Comparison of ENCODE assay signal across 8 cellular contexts in genomic region chr1:156106624-156107488, GRCh38. TPM values are rescaled to one million over a fixed set of nuclear protein-coding genes. Genes with fewer than 3 reads are reported as not detected.
A peak's percentile ranks its signal among the peaks of the same experiment; 100 is the strongest.
DNase-seq lines count a peak whose midpoint lies in the region; ATAC-seq lines count a peak whose summit lies in the region.

No MANE protein-coding gene starts in this region.

- no peaks in the 10 kb centered on the region for H3K9me3 Mint-ChIP-seq in activated naive CD8-positive, alpha-beta T cell treated with anti-CD3 and anti-CD28 coated beads, Interleukin-2, amount 10 ng/mL, durations not matched to agents 7 days and 5 days
- H3K9me3 Mint-ChIP-seq in stimulated activated effector memory CD8-positive, alpha-beta T cell treated with anti-CD3 and anti-CD28 coated beads, Interleukin-12 subunit alpha, Interleukin-12 subunit beta, amount 100 ng/mL, for 72 hours, result no peaks in the 10 kb centered on the region

- H3K9ac ChIP-seq in iPS-18a (ENCODE audit: low read length), result peak overlapping the region; percentile 93

- peak; percentile 71 for DNase-seq in CD1c-positive myeloid dendritic cell (ENCODE audit: extremely low spot score)
- DNase-seq in activated naive CD8-positive, alpha-beta T cell treated with anti-CD3 and anti-CD28 coated beads, Interleukin-2, amount 10 ng/mL, durations not matched to agents 7 days and 5 days, result no peak
- DNase-seq in stimulated activated effector memory CD8-positive, alpha-beta T cell treated with anti-CD3 and anti-CD28 coated beads, Interleukin-12 subunit alpha, Interleukin-12 subunit beta, amount 100 ng/mL, for 72 hours (ENCODE audit: low spot score in 2 of 2), result no peak
- DNase-seq in stimulated activated CD4-positive, alpha-beta T cell treated with anti-CD3 and anti-CD28 coated beads, Interleukin-4, amount 100 ng/mL, for 24 hours, result no peak
- DNase-seq in putamen (ENCODE audit: low spot score), result no peak

- H3K4me3 ChIP-seq in iPS-18a (ENCODE audit: low read length), result peak overlapping the region; percentile 76

- POLR2A ChIA-PET in activated naive CD8-positive, alpha-beta T cell treated with anti-CD3 and anti-CD28 coated beads, Interleukin-2, amount 10 ng/mL, durations not matched to agents 7 days and 5 days (lab: Charles Lee), result interaction anchor here (1.0 to 1.1 kb wide), 2 partner anchors 12 to 20 kb away, joined by 3 to 4 read pairs; no protein-coding TSS in a partner anchor

- no peaks in the 10 kb centered on the region for H3K27me3 ChIP-seq in iPS-18a (ENCODE audit: control insufficient read depth, insufficient read depth, low read length)

- H3K27me3 Mint-ChIP-seq in activated naive CD8-positive, alpha-beta T cell treated with anti-CD3 and anti-CD28 coated beads, Interleukin-2, amount 10 ng/mL, durations not matched to agents 7 days and 5 days, result peaks cover 55% of the 10 kb centered on the region

- peak; percentile 1 for ATAC-seq in HG02759 (IDR thresholded peaks at IDR 0.05; ENCODE audit: unreplicated experiment)
- ATAC-seq in activated naive CD8-positive, alpha-beta T cell treated with anti-CD3 and anti-CD28 coated beads, Interleukin-2, amount 10 ng/mL, durations not matched to agents 7 days and 5 days (ENCODE audit: low read depth), result no peak
- ATAC-seq in stimulated activated effector memory CD8-positive, alpha-beta T cell treated with anti-CD3 and anti-CD28 coated beads, Interleukin-12 subunit alpha, Interleukin-12 subunit beta, amount 100 ng/mL, for 72 hours, result peak; percentile 41
- ATAC-seq in GM19023 (IDR thresholded peaks at IDR 0.05; ENCODE audit: unreplicated experiment), result no peak

- H3K4me3 Mint-ChIP-seq in activated naive CD8-positive, alpha-beta T cell treated with anti-CD3 and anti-CD28 coated beads, Interleukin-2, amount 10 ng/mL, durations not matched to agents 7 days and 5 days, result peak overlapping the region; percentile 5
- H3K4me3 Mint-ChIP-seq in stimulated activated effector memory CD8-positive, alpha-beta T cell treated with anti-CD3 and anti-CD28 coated beads, Interleukin-12 subunit alpha, Interleukin-12 subunit beta, amount 100 ng/mL, for 72 hours, result peak overlapping the region; percentile 83

- H3K4me1 ChIP-seq in iPS-18a (ENCODE audit: control insufficient read depth, low read depth, low read length), result peaks cover 41% of the 10 kb centered on the region

- no peaks in the 10 kb centered on the region for H3K9me3 ChIP-seq in iPS-18a (ENCODE audit: control insufficient read depth, low read depth, low read length)

- peak overlapping the region; percentile 37 for H3K27ac Mint-ChIP-seq in activated naive CD8-positive, alpha-beta T cell treated with anti-CD3 and anti-CD28 coated beads, Interleukin-2, amount 10 ng/mL, durations not matched to agents 7 days and 5 days
- peak overlapping the region; percentile 99 for H3K27ac Mint-ChIP-seq in stimulated activated effector memory CD8-positive, alpha-beta T cell treated with anti-CD3 and anti-CD28 coated beads, Interleukin-12 subunit alpha, Interleukin-12 subunit beta, amount 100 ng/mL, for 72 hours

- no peaks in the 10 kb centered on the region for H3K36me3 ChIP-seq in iPS-18a (ENCODE audit: control insufficient read depth, low read depth, low read length)

- H3K36me3 Mint-ChIP-seq in activated naive CD8-positive, alpha-beta T cell treated with anti-CD3 and anti-CD28 coated beads, Interleukin-2, amount 10 ng/mL, durations not matched to agents 7 days and 5 days, result no peaks in the 10 kb centered on the region
- H3K36me3 Mint-ChIP-seq in stimulated activated effector memory CD8-positive, alpha-beta T cell treated with anti-CD3 and anti-CD28 coated beads, Interleukin-12 subunit alpha, Interleukin-12 subunit beta, amount 100 ng/mL, for 72 hours, result peaks cover 31% of the 10 kb centered on the region

- H3K4me1 Mint-ChIP-seq in activated naive CD8-positive, alpha-beta T cell treated with anti-CD3 and anti-CD28 coated beads, Interleukin-2, amount 10 ng/mL, durations not matched to agents 7 days and 5 days, result peaks cover 12% of the 10 kb centered on the region
- peaks cover 81% of the 10 kb centered on the region for H3K4me1 Mint-ChIP-seq in stimulated activated effector memory CD8-positive, alpha-beta T cell treated with anti-CD3 and anti-CD28 coated beads, Interleukin-12 subunit alpha, Interleukin-12 subunit beta, amount 100 ng/mL, for 72 hours

- H3K27ac ChIP-seq in iPS-18a (ENCODE audit: low read length), result peak overlapping the region; percentile 42

RNA-seq across cellular contexts. Expression of gene LMNA, which starts 7.7 kb away (rescaled TPM):
- total RNA-seq in activated naive CD8-positive, alpha-beta T cell treated with anti-CD3 and anti-CD28 coated beads, Interleukin-2, amount 10 ng/mL, durations not matched to agents 7 days and 5 days, result 10 to 100 TPM; 11.7 to 13.0 TPM

RNA-seq across cellular contexts. Expression of gene MEX3A, which starts 24.6 kb away (rescaled TPM):
- under 1 TPM; 0.09 to 0.11 TPM for total RNA-seq in activated naive CD8-positive, alpha-beta T cell treated with anti-CD3 and anti-CD28 coated beads, Interleukin-2, amount 10 ng/mL, durations not matched to agents 7 days and 5 days

RNA-seq across cellular contexts. Expression of gene RAB25, which starts 45.9 kb away (rescaled TPM):
- under 1 TPM; 0.86 to 0.91 TPM for total RNA-seq in activated naive CD8-positive, alpha-beta T cell treated with anti-CD3 and anti-CD28 coated beads, Interleukin-2, amount 10 ng/mL, durations not matched to agents 7 days and 5 days

RNA-seq across cellular contexts. Expression of gene SEMA4A, which starts 46.5 kb away (rescaled TPM):
- 10 to 100 TPM in 1 of 2 experiments, 1 to 10 TPM in 1; 9.8 to 10.2 TPM for total RNA-seq in activated naive CD8-positive, alpha-beta T cell treated with anti-CD3 and anti-CD28 coated beads, Interleukin-2, amount 10 ng/mL, durations not matched to agents 7 days and 5 days

RNA-seq across cellular contexts. Expression of gene LAMTOR2, which starts 52.3 kb away (rescaled TPM):
- total RNA-seq in activated naive CD8-positive, alpha-beta T cell treated with anti-CD3 and anti-CD28 coated beads, Interleukin-2, amount 10 ng/mL, durations not matched to agents 7 days and 5 days, result 10 to 100 TPM; 50.9 to 52.6 TPM

Comparison
In these comparisons a context has a peak if more than half of its experiments do, and no peak if none do; other contexts are left out.
1. ATAC-seq: peak in HG02759 (single experiment) and stimulated activated effector memory CD8-positive, alpha-beta T cell treated with anti-CD3 and anti-CD28 coated beads, Interleukin-12 subunit alpha, Interleukin-12 subunit beta, amount 100 ng/mL, for 72 hours (single experiment); none in activated naive CD8-positive, alpha-beta T cell treated with anti-CD3 and anti-CD28 coated beads, Interleukin-2, amount 10 ng/mL, durations not matched to agents 7 days and 5 days (single experiment) and GM19023 (single experiment).